14 cellular contexts compared by ENCODE assay signal in genomic region chr12:31574803-31575573, GRCh38. TPM values are rescaled to one million over a fixed set of nuclear protein-coding genes. Genes with fewer than 3 reads are reported as not detected.
A peak's percentile ranks its signal among the peaks of the same experiment; 100 is the strongest.
DNase-seq lines count a peak whose midpoint lies in the region; ATAC-seq, FAIRE-seq and TF ChIP-seq lines count a peak whose summit lies in the region.
"Had no signal": no experiment of that assay in that cellular context is flagged by ENCODE, and none has a peak within 500 bp of the region (broad histone marks: within the 10 kb centered on the region; RNA-seq: fewer than 3 reads in every experiment).

No MANE protein-coding gene starts in this region.

- H3K9me3 Mint-ChIP-seq in astrocyte (ENCODE audit: unreplicated experiment): no peaks in the 10 kb centered on the region
- peaks cover 0 to 4% (median 0%) of the 10 kb centered on the region in 7 donors for H3K9me3 Mint-ChIP-seq in CD14-positive monocyte
- H3K9me3 Mint-ChIP-seq: immature natural killer cell had no signal

- no peak overlapping the region for H2BK15ac ChIP-seq in IMR-90 (ENCODE audit: low read depth, low read length)

- POLR2A ChIA-PET in IMR-90 (lab: Charles Lee; ENCODE audit: unreplicated experiment): no interaction called here

- no peak overlapping the region for H3K27ac Mint-ChIP-seq in astrocyte (ENCODE audit: unreplicated experiment)
- H3K27ac Mint-ChIP-seq in CD14-positive monocyte: no peak overlapping the region
- H3K27ac Mint-ChIP-seq: immature natural killer cell had no signal

- peaks cover 9% of the 10 kb centered on the region for H3K4me1 ChIP-seq in IMR-90 (ENCODE audit: control insufficient read depth, insufficient read depth, low read length)
- H3K4me1 ChIP-seq in astrocyte (ENCODE audit: insufficient read depth, low read length): peaks cover 6% of the 10 kb centered on the region

- H2BK20ac ChIP-seq in IMR-90 (ENCODE audit: low read depth, low read length): no peak overlapping the region

- ATAC-seq in IMR-90 (ENCODE audit: low read depth): no peak; the same call in 1 of the 2 replicates
- ATAC-seq in HG02610 (IDR thresholded peaks at IDR 0.05; ENCODE audit: unreplicated experiment): no peak
- no peak for ATAC-seq in HG03442 (IDR thresholded peaks at IDR 0.05; ENCODE audit: unreplicated experiment)

- DNase-seq in AML-193 (lab: John Stamatoyannopoulos, UW) (peak; percentile 1 to 8), IMR-90 (peak; percentile 55), astrocyte (ENCODE audit: low read depth) (peak; percentile 63), iris pigment epithelial cell (ENCODE audit: low read depth) (peak; percentile 34), CD14-positive monocyte (ENCODE audit: low spot score) (no peak)
- DNase-seq in stimulated activated naive CD4-positive, alpha-beta T cell treated with Interleukin-2 at 50 U/mL for 16 hours (lab: John Stamatoyannopoulos, UW): no peak
- DNase-seq: activated CD8-positive, alpha-beta memory T cell treated with anti-CD3 and anti-CD28 coated beads for 24 hours; effector CD4-positive, alpha-beta T cell; immature natural killer cell; midbrain; NCI-H748 treated with DMSO at 0.1 percent for 48 hours; SHP77 had no signal

- no peak overlapping the region for H2BK5ac ChIP-seq in IMR-90 (ENCODE audit: low read depth, low read length, poor library complexity, severe bottlenecking)

- BruUV-seq in IMR-90 (replicated peaks; lab: Mats Ljungman, UMichigan): no TSS peak

- H3K4me3 ChIP-seq in IMR-90 (ENCODE audit: insufficient read depth, low read depth, low read length) (no peak overlapping the region), astrocyte (ENCODE audit: insufficient read depth, low read depth, low read length) (no peak overlapping the region)

- H3K27me3 Mint-ChIP-seq in astrocyte (ENCODE audit: low read depth, unreplicated experiment): no peaks in the 10 kb centered on the region
- peaks cover 0 to 2% (median 0%) of the 10 kb centered on the region in 3 donors for H3K27me3 Mint-ChIP-seq in CD14-positive monocyte (ENCODE audit: low read depth in 3 of 3)

- H3K27me3 ChIP-seq in IMR-90 (ENCODE audit: control insufficient read depth, insufficient read depth, low read length) (no peaks in the 10 kb centered on the region), astrocyte (ENCODE audit: insufficient read depth, low read length) (no peaks in the 10 kb centered on the region)

- peaks cover 23% of the 10 kb centered on the region for H3K4me1 Mint-ChIP-seq in astrocyte (ENCODE audit: low read depth, unreplicated experiment)
- peaks cover 17% of the 10 kb centered on the region for H3K4me1 Mint-ChIP-seq in CD14-positive monocyte
- H3K4me1 Mint-ChIP-seq: immature natural killer cell had no signal

- H2AK9ac ChIP-seq in IMR-90 (replicated peaks; ENCODE audit: low read depth, low read length, poor library complexity): no peak overlapping the region

- peak overlapping the region; percentile 41; the same call in 1 of the 2 replicates for H3K14ac ChIP-seq in IMR-90 (replicated peaks; ENCODE audit: low read depth, low read length)

- H2AK5ac ChIP-seq in IMR-90 (ENCODE audit: low read depth, low read length): no peak overlapping the region

- no peak for TF ChIP-seq CTCF in IMR-90 (conservative IDR thresholded peaks at IDR 0.05; ENCODE audit: low read depth, low read length)
- no peak for TF ChIP-seq CTCF in astrocyte (IDR thresholded peaks at IDR 0.05; ENCODE audit: insufficient read depth, low read depth, low read length)
- TF ChIP-seq CTCF in CD14-positive monocyte (IDR thresholded peaks at IDR 0.05): no peak

- H4K20me1 ChIP-seq in IMR-90 (ENCODE audit: insufficient read depth, low read length): peaks cover 5% of the 10 kb centered on the region; the same call in 1 of the 2 replicates
- peaks cover 13% of the 10 kb centered on the region for H4K20me1 ChIP-seq in astrocyte (ENCODE audit: insufficient read depth, low read length)

- no peak overlapping the region for H3K56ac ChIP-seq in IMR-90 (ENCODE audit: extremely low read depth, insufficient read depth, low read length)

- in situ Hi-C loops in IMR-90 (cut with MboI; ENCODE audit: low sequenced_read_pairs): loop anchor here (25.0 kb wide), 1 partner anchor 138 kb away; no protein-coding TSS in a partner anchor

- peak overlapping the region; percentile 1; the same call in 1 of the 2 replicates for H3K23ac ChIP-seq in IMR-90 (ENCODE audit: low read depth, low read length)

- H2AFZ ChIP-seq in IMR-90 (replicated peaks; ENCODE audit: low read length, poor library complexity): no peak overlapping the region
- H2AFZ ChIP-seq in astrocyte (ENCODE audit: low read depth, low read length): no peak overlapping the region

- H3K79me2 ChIP-seq in astrocyte (ENCODE audit: insufficient read depth, low read length): peaks cover 25% of the 10 kb centered on the region

- no peak overlapping the region for H2BK120ac ChIP-seq in IMR-90 (ENCODE audit: low read depth, low read length)

- no peak for TF ChIP-seq POLR2A in IMR-90 (IDR thresholded peaks at IDR 0.05; ENCODE audit: low read depth, low read length)

- H3K36me3 ChIP-seq in IMR-90 (ENCODE audit: control insufficient read depth, insufficient read depth, low read length) (no peaks in the 10 kb centered on the region), astrocyte (ENCODE audit: insufficient read depth, low read length) (no peaks in the 10 kb centered on the region)

- H3K36me3 Mint-ChIP-seq in astrocyte (ENCODE audit: low read depth, unreplicated experiment) (peaks cover 2% of the 10 kb centered on the region), CD14-positive monocyte (no peaks in the 10 kb centered on the region)
- H3K36me3 Mint-ChIP-seq: immature natural killer cell had no signal

- H4K5ac ChIP-seq in IMR-90 (ENCODE audit: low read depth, low read length): no peak overlapping the region

- H3K27ac ChIP-seq in IMR-90 (ENCODE audit: insufficient read depth, low read length) (no peak overlapping the region), astrocyte (ENCODE audit: low read depth, low read length) (no peak overlapping the region)

- intact Hi-C loops in IMR-90 (cut with micrococcal nuclease) (no loop called here), CD14-positive monocyte (cut with micrococcal nuclease) (no loop called here)

- H3K9ac ChIP-seq in IMR-90 (ENCODE audit: low read depth, low read length) (no peak overlapping the region), astrocyte (ENCODE audit: low read length) (no peak overlapping the region)

- H3K4me2 ChIP-seq in IMR-90 (ENCODE audit: low read depth, low read length) (peak overlapping the region; percentile 20; the same call in 1 of the 2 replicates), astrocyte (ENCODE audit: low read length) (no peak overlapping the region)

- H4K91ac ChIP-seq in IMR-90 (ENCODE audit: insufficient read depth, low read depth, low read length): no peak overlapping the region

- no peak overlapping the region for H3K18ac ChIP-seq in IMR-90 (ENCODE audit: low read depth, low read length)

- H3K79me1 ChIP-seq in IMR-90 (ENCODE audit: low read depth in 1 of 2, low read length in 2 of 2): peaks cover 14 to 50% of the 10 kb centered on the region in 2 experiments; a peak in 3 of 4 replicates

- H3K9me3 ChIP-seq in IMR-90 (ENCODE audit: control insufficient read depth, insufficient read depth, low read length): no peaks in the 10 kb centered on the region
- no peaks in the 10 kb centered on the region for H3K9me3 ChIP-seq in astrocyte (ENCODE audit: insufficient read depth, low read depth, low read length)

- FAIRE-seq in astrocyte (lab: Jason Lieb, UNC): no peak

- CTCF ChIA-PET in IMR-90 (lab: Yijun Ruan, JAX): interaction anchor here (0.6 kb wide), 1 partner anchor 265 kb away, joined by 4 read pairs; no protein-coding TSS in a partner anchor

- no peaks in the 10 kb centered on the region for H3K9me1 ChIP-seq in IMR-90 (ENCODE audit: insufficient read depth, low read length)

- 0 out of 4 replicates have a peak overlapping the region, but pooled peaks of 1 of the 2 experiments have one; percentile 22 for H4K8ac ChIP-seq in IMR-90 (ENCODE audit: low read depth in 2 of 2, low read length in 2 of 2)

- H3K4me3 Mint-ChIP-seq in astrocyte (ENCODE audit: unreplicated experiment) (no peak overlapping the region), CD14-positive monocyte (no peak overlapping the region)
- H3K4me3 Mint-ChIP-seq: immature natural killer cell had no signal

- TF ChIP-seq RAD21 in IMR-90 (IDR thresholded peaks at IDR 0.05; ENCODE audit: low read length): no peak

- no peak overlapping the region for H3K4ac ChIP-seq in IMR-90 (ENCODE audit: low read depth, low read length)

- no CpG with 5 or more reads among the region's 2 CpGs for WGBS in IMR-90 (ENCODE audit: extremely low coverage in 2 of 2, insufficient read length in 1 of 2), 2 experiments

- dilution Hi-C loops in IMR-90 (cut with HindIII; ENCODE audit: low sequenced_read_pairs, unreplicated experiment): no loop called here

TF ChIP-seq in IMR-90, 13 proteins besides CTCF, POLR2A, EP300 and RAD21:
- TF ChIP-seq SMC3 (IDR thresholded peaks at IDR 0.05; ENCODE audit: low read depth, low read length): no peak
- no peak for TF ChIP-seq MAFK (IDR thresholded peaks at IDR 0.05; ENCODE audit: low read depth, low read length)
- TF ChIP-seq RFX5 (IDR thresholded peaks at IDR 0.05; ENCODE audit: low read depth, low read length): no peak
- peak; percentile 82 for TF ChIP-seq CEBPB (IDR thresholded peaks at IDR 0.05; ENCODE audit: low read depth, low read length)
- TF ChIP-seq BHLHE40 (IDR thresholded peaks at IDR 0.05; ENCODE audit: low read depth, low read length): no peak
- no peak for TF ChIP-seq NFE2L2 (IDR thresholded peaks at IDR 0.05; ENCODE audit: low read depth, low read length)
- TF ChIP-seq ELK1 (IDR thresholded peaks at IDR 0.05; ENCODE audit: borderline replicate concordance, low read depth, low read length): no peak

RNA-seq across cellular contexts. Expression of gene DENND5B, which starts 15.9 kb away (rescaled TPM):
- 11.9 and 13.4 TPM in 2 replicates for total RNA-seq in IMR-90 (2012; rRNA removed)
- 5.5 and 5.6 TPM in 2 replicates for polyA plus RNA-seq in IMR-90 (2012; rRNA removed)
- 2.3 and 2.7 TPM in 2 replicates for polyA plus RNA-seq in IMR-90 (2012; cell fraction: cytosol; rRNA removed)
- 0.94 and 5.0 TPM in 2 replicates for polyA plus RNA-seq in IMR-90 (2012; cell fraction: nucleus; rRNA removed; ENCODE audit: low replicate concordance)
- total RNA-seq in astrocyte: 19.9 and 22.7 TPM in 2 replicates
- under 1 TPM; 0.23 to 0.36 TPM for polyA plus RNA-seq in CD14-positive monocyte

Comparison
In these comparisons a context has a peak if more than half of its experiments do, and no peak if none do; other contexts are left out.
1. DNase-seq: peak in AML-193 (2 of 2), IMR-90 (single experiment), astrocyte (single experiment) and iris pigment epithelial cell (single experiment); none in CD14-positive monocyte (single experiment) and stimulated activated naive CD4-positive, alpha-beta T cell treated with Interleukin-2 at 50 U/mL for 16 hours (single experiment).